1 cellular context compared by ENCODE assay signal in the genomic region with DNA sequence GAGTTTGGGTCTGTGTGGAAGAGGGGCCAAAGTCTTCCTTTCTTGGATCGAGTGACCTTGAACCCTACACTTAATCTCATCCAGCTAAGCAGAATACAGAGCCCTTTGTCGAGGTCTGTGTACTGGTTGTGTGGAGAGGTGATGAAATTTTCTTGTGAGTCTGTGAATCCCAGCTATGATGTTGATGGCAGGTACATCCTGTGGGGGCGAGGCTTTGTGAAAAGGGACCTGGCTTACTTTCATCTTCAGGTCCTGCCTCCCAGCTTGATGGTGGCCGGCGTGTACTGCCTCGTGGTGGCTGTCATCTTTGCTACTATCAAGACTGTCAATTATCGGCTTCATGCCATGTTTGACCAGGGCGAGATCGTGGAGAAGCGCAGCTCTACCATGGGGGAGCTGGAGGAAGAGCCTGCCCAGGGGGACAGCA.
TF ChIP-seq lines count a peak whose summit lies in the region.

No MANE protein-coding gene starts in this region.

TF ChIP-seq in HepG2, 621 proteins besides CTCF, POLR2A, EP300 and RAD21 (continued from another document and continues in another):
- TF ChIP-seq THAP11 (CRISPR knock-in tag; IDR thresholded peaks at IDR 0.05) (0 out of 2 replicates have a peak, but pooled peaks have one; percentile 30), ZNF737 (CRISPR knock-in tag; IDR thresholded peaks at IDR 0.05; ENCODE audit: borderline replicate concordance) (no peak), IKZF5 (CRISPR knock-in tag; IDR thresholded peaks at IDR 0.05) (no peak), PHF5A (CRISPR knock-in tag; IDR thresholded peaks at IDR 0.05; ENCODE audit: low read depth, unreplicated experiment) (no peak), ZSCAN12 (CRISPR knock-in tag; IDR thresholded peaks at IDR 0.05) (no peak), ZBTB43 (CRISPR knock-in tag; conservative IDR thresholded peaks at IDR 0.05) (no peak), ZNF589 (CRISPR knock-in tag; conservative IDR thresholded peaks at IDR 0.05) (no peak), ZNF232 (CRISPR knock-in tag; IDR thresholded peaks at IDR 0.05; ENCODE audit: borderline replicate concordance) (no peak), SP140L (CRISPR knock-in tag; IDR thresholded peaks at IDR 0.05; ENCODE audit: borderline replicate concordance) (no peak), ZNF34 (CRISPR knock-in tag; IDR thresholded peaks at IDR 0.05; ENCODE audit: borderline replicate concordance) (no peak), ZNF670 (CRISPR knock-in tag; IDR thresholded peaks at IDR 0.05; ENCODE audit: borderline replicate concordance) (no peak), ZNF484 (CRISPR knock-in tag; IDR thresholded peaks at IDR 0.05; ENCODE audit: borderline replicate concordance, low read depth) (no peak), IRF2 (CRISPR knock-in tag; IDR thresholded peaks at IDR 0.05) (0 out of 2 replicates have a peak, but pooled peaks have one; percentile 15), ATF4 (CRISPR knock-in tag; IDR thresholded peaks at IDR 0.05) (peak in 1 of 2 experiments; percentile 79; a peak in 2 of 4 replicates), ATF3 (CRISPR knock-in tag; IDR thresholded peaks at IDR 0.05) (peak; percentile 84), ZEB1 (IDR thresholded peaks at IDR 0.05; ENCODE audit: insufficient replicate concordance, low read depth) (no peak), MAFF (IDR thresholded peaks at IDR 0.05; ENCODE audit: low read depth, low read length) (no peak), KDM5B (CRISPR knock-in tag; IDR thresholded peaks at IDR 0.05; ENCODE audit: borderline replicate concordance) (no peak), SRSF1 (optimal IDR thresholded peaks at IDR 0.05; ENCODE audit: low read depth, low read length) (no peak), RFXANK (CRISPR knock-in tag; IDR thresholded peaks at IDR 0.05) (no peak), ZNF580 (CRISPR knock-in tag; IDR thresholded peaks at IDR 0.05; ENCODE audit: borderline replicate concordance, low read depth) (no peak), CREM (IDR thresholded peaks at IDR 0.05) (peak; percentile 47; the same call in 1 of the 2 replicates), CREM (CRISPR knock-in tag; IDR thresholded peaks at IDR 0.05) (no peak), RXRA (CRISPR knock-in tag; IDR thresholded peaks at IDR 0.05) (peak; percentile 68), NFYC (CRISPR knock-in tag; IDR thresholded peaks at IDR 0.05) (no peak), ARNT (IDR thresholded peaks at IDR 0.05) (no peak), CEBPB (IDR thresholded peaks at IDR 0.05; ENCODE audit: borderline replicate concordance, low read depth, low read length) (peak; percentile 49; the same call in 1 of the 2 replicates), TCF12 (IDR thresholded peaks at IDR 0.05) (no peak), TCF12 (CRISPR knock-in tag; IDR thresholded peaks at IDR 0.05) (no peak), ATM (IDR thresholded peaks at IDR 0.05; ENCODE audit: borderline replicate concordance) (no peak), FOXC1 (CRISPR knock-in tag; IDR thresholded peaks at IDR 0.05; ENCODE audit: borderline replicate concordance) (no peak), KDM3A (CRISPR knock-in tag; IDR thresholded peaks at IDR 0.05; ENCODE audit: low read depth) (no peak), ZNF792 (CRISPR knock-in tag; IDR thresholded peaks at IDR 0.05) (no peak), ZNF562 (CRISPR knock-in tag; IDR thresholded peaks at IDR 0.05; ENCODE audit: borderline replicate concordance) (no peak), ZNF768 (CRISPR knock-in tag; IDR thresholded peaks at IDR 0.05) (no peak)
- TF ChIP-seq, protein P1, sequence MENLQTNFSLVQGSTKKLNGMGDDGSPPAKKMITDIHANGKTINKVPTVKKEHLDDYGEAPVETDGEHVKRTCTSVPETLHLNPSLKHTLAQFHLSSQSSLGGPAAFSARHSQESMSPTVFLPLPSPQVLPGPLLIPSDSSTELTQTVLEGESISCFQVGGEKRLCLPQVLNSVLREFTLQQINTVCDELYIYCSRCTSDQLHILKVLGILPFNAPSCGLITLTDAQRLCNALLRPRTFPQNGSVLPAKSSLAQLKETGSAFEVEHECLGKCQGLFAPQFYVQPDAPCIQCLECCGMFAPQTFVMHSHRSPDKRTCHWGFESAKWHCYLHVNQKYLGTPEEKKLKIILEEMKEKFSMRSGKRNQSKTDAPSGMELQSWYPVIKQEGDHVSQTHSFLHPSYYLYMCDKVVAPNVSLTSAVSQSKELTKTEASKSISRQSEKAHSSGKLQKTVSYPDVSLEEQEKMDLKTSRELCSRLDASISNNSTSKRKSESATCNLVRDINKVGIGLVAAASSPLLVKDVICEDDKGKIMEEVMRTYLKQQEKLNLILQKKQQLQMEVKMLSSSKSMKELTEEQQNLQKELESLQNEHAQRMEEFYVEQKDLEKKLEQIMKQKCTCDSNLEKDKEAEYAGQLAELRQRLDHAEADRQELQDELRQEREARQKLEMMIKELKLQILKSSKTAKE (CRISPR knock-in tag; IDR thresholded peaks at IDR 0.05; ENCODE audit: borderline replicate concordance) = no peak
- TF ChIP-seq, protein P2, sequence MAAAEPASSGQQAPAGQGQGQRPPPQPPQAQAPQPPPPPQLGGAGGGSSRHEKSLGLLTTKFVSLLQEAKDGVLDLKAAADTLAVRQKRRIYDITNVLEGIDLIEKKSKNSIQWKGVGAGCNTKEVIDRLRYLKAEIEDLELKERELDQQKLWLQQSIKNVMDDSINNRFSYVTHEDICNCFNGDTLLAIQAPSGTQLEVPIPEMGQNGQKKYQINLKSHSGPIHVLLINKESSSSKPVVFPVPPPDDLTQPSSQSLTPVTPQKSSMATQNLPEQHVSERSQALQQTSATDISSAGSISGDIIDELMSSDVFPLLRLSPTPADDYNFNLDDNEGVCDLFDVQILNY (CRISPR knock-in tag; conservative IDR thresholded peaks at IDR 0.05) = no peak
- TF ChIP-seq, protein P3, sequence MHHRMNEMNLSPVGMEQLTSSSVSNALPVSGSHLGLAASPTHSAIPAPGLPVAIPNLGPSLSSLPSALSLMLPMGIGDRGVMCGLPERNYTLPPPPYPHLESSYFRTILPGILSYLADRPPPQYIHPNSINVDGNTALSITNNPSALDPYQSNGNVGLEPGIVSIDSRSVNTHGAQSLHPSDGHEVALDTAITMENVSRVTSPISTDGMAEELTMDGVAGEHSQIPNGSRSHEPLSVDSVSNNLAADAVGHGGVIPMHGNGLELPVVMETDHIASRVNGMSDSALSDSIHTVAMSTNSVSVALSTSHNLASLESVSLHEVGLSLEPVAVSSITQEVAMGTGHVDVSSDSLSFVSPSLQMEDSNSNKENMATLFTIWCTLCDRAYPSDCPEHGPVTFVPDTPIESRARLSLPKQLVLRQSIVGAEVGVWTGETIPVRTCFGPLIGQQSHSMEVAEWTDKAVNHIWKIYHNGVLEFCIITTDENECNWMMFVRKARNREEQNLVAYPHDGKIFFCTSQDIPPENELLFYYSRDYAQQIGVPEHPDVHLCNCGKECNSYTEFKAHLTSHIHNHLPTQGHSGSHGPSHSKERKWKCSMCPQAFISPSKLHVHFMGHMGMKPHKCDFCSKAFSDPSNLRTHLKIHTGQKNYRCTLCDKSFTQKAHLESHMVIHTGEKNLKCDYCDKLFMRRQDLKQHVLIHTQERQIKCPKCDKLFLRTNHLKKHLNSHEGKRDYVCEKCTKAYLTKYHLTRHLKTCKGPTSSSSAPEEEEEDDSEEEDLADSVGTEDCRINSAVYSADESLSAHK (CRISPR knock-in tag; IDR thresholded peaks at IDR 0.05; ENCODE audit: borderline replicate concordance) = no peak
- TF ChIP-seq, protein P4, sequence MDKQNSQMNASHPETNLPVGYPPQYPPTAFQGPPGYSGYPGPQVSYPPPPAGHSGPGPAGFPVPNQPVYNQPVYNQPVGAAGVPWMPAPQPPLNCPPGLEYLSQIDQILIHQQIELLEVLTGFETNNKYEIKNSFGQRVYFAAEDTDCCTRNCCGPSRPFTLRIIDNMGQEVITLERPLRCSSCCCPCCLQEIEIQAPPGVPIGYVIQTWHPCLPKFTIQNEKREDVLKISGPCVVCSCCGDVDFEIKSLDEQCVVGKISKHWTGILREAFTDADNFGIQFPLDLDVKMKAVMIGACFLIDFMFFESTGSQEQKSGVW (CRISPR knock-in tag; IDR thresholded peaks at IDR 0.05; ENCODE audit: borderline replicate concordance) = no peak
- TF ChIP-seq, protein P5, sequence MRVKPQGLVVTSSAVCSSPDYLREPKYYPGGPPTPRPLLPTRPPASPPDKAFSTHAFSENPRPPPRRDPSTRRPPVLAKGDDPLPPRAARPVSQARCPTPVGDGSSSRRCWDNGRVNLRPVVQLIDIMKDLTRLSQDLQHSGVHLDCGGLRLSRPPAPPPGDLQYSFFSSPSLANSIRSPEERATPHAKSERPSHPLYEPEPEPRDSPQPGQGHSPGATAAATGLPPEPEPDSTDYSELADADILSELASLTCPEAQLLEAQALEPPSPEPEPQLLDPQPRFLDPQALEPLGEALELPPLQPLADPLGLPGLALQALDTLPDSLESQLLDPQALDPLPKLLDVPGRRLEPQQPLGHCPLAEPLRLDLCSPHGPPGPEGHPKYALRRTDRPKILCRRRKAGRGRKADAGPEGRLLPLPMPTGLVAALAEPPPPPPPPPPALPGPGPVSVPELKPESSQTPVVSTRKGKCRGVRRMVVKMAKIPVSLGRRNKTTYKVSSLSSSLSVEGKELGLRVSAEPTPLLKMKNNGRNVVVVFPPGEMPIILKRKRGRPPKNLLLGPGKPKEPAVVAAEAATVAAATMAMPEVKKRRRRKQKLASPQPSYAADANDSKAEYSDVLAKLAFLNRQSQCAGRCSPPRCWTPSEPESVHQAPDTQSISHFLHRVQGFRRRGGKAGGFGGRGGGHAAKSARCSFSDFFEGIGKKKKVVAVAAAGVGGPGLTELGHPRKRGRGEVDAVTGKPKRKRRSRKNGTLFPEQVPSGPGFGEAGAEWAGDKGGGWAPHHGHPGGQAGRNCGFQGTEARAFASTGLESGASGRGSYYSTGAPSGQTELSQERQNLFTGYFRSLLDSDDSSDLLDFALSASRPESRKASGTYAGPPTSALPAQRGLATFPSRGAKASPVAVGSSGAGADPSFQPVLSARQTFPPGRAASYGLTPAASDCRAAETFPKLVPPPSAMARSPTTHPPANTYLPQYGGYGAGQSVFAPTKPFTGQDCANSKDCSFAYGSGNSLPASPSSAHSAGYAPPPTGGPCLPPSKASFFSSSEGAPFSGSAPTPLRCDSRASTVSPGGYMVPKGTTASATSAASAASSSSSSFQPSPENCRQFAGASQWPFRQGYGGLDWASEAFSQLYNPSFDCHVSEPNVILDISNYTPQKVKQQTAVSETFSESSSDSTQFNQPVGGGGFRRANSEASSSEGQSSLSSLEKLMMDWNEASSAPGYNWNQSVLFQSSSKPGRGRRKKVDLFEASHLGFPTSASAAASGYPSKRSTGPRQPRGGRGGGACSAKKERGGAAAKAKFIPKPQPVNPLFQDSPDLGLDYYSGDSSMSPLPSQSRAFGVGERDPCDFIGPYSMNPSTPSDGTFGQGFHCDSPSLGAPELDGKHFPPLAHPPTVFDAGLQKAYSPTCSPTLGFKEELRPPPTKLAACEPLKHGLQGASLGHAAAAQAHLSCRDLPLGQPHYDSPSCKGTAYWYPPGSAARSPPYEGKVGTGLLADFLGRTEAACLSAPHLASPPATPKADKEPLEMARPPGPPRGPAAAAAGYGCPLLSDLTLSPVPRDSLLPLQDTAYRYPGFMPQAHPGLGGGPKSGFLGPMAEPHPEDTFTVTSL (CRISPR knock-in tag; IDR thresholded peaks at IDR 0.05; ENCODE audit: borderline replicate concordance) = no peak
